1 cellular context compared by ENCODE assay signal in genomic region chr4:139234258-139234657, GRCh38.
TF ChIP-seq lines count a peak whose summit lies in the region.

No MANE protein-coding gene starts in this region.

TF ChIP-seq in WTC11, 78 proteins besides CTCF, POLR2A, EP300 and RAD21 (continued from another document):
- TF ChIP-seq ZNF512 (CRISPR knock-in tag; IDR thresholded peaks at IDR 0.05; ENCODE audit: borderline replicate concordance) = no peak
- no peak for TF ChIP-seq GABPB1 (CRISPR knock-in tag; IDR thresholded peaks at IDR 0.05)
- TF ChIP-seq ATF6 (CRISPR knock-in tag; IDR thresholded peaks at IDR 0.05) = no peak
- no peak for TF ChIP-seq SMAD3 (CRISPR knock-in tag; IDR thresholded peaks at IDR 0.05; ENCODE audit: borderline replicate concordance)
- no peak for TF ChIP-seq AFF4 (CRISPR knock-in tag; IDR thresholded peaks at IDR 0.05; ENCODE audit: borderline replicate concordance)
- TF ChIP-seq ZSCAN18 (CRISPR knock-in tag; IDR thresholded peaks at IDR 0.05) = no peak
- no peak for TF ChIP-seq MYBL2 (CRISPR knock-in tag; IDR thresholded peaks at IDR 0.05)
- no peak for TF ChIP-seq OVOL2 (CRISPR knock-in tag; IDR thresholded peaks at IDR 0.05; ENCODE audit: borderline replicate concordance)
